In the genomic region with DNA sequence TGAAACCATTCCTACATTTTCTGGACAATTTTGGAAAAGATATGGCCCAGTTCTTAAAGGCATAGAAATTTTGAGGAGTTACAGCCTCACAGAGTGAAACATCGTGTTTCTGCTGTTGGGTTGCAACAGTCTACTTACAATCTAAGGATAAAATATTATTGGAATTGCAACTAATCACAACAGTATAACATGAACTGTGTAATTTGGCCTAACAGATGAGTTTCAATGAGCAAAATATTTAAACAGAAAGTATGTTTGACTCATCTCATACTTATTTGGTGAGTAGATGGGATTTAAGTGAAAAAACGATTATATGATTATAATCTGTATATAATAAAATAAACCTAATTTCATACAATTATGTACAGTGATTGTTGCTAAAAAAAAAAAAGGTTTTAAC, we compare ENCODE assay signal across 24 cellular contexts.
DNase-seq lines count a peak whose midpoint lies in the region; ATAC-seq and TF ChIP-seq lines count a peak whose summit lies in the region.
"Had no signal": no experiment of that assay in that cellular context is flagged by ENCODE, and none has a peak within 500 bp of the region (broad histone marks: within the 10 kb centered on the region; RNA-seq: fewer than 3 reads in every experiment).

No MANE protein-coding gene starts in this region.

- peak overlapping the region; percentile 44 for H2AFZ ChIP-seq in mammary epithelial cell (ENCODE audit: low read depth, low read length)

- no peak for ATAC-seq in HG03565 (IDR thresholded peaks at IDR 0.05; ENCODE audit: unreplicated experiment)
- no peak for ATAC-seq in right lobe of liver
- ATAC-seq: CD8-positive, alpha-beta T cell; Panc1 had no signal

- H3K9ac ChIP-seq in mammary epithelial cell (ENCODE audit: insufficient read depth, low read length) (no peak overlapping the region), adipocyte (ENCODE audit: low read length) (no peak overlapping the region)

- no peak overlapping the region for H3K4me2 ChIP-seq in mammary epithelial cell (ENCODE audit: insufficient read depth, low read depth, low read length)

- H3K4me3 ChIP-seq in mammary epithelial cell (replicated peaks in 1 of 3; ENCODE audit: insufficient read depth in 1 of 3, low read depth in 2 of 3, low read length in 3 of 3) (no peak overlapping the region), breast epithelium (no peak overlapping the region), adipocyte (ENCODE audit: low read length) (no peak overlapping the region), right lobe of liver (no peak overlapping the region)

- TF ChIP-seq CTCF in mammary epithelial cell (conservative IDR thresholded peaks at IDR 0.05 in 1 of 2, IDR thresholded peaks at IDR 0.05 in 1 of 2; ENCODE audit: extremely low read depth in 1 of 2, insufficient read depth in 1 of 2, low read depth in 1 of 2, low read length in 2 of 2): no peak
- TF ChIP-seq CTCF in breast epithelium (IDR thresholded peaks at IDR 0.05): no peak
- TF ChIP-seq CTCF in right lobe of liver (IDR thresholded peaks at IDR 0.05): no peak

- H3K79me2 ChIP-seq in mammary epithelial cell (ENCODE audit: insufficient read depth, low read length): no peaks in the 10 kb centered on the region

- no TSS peak for BruUV-seq in mammary epithelial cell (replicated peaks; lab: Mats Ljungman, UMichigan)

- H3K9me3 ChIP-seq in mammary epithelial cell (replicated peaks; ENCODE audit: insufficient read depth, low read length): no peaks in the 10 kb centered on the region
- H3K9me3 ChIP-seq in breast epithelium: peaks cover 0 to under 1% of the 10 kb centered on the region in 2 donors
- peaks cover 4% of the 10 kb centered on the region for H3K9me3 ChIP-seq in adipocyte (ENCODE audit: control insufficient read depth, low read length)
- H3K9me3 ChIP-seq in right lobe of liver: no peaks in the 10 kb centered on the region

- no peaks in the 10 kb centered on the region for H3K27me3 ChIP-seq in mammary epithelial cell (ENCODE audit: insufficient read depth, low read length)
- H3K27me3 ChIP-seq in breast epithelium: no peaks in the 10 kb centered on the region
- no peaks in the 10 kb centered on the region for H3K27me3 ChIP-seq in adipocyte (replicated peaks; ENCODE audit: control insufficient read depth, insufficient read depth, low read length)
- H3K27me3 ChIP-seq in right lobe of liver: no peaks in the 10 kb centered on the region

- intact Hi-C loops in mammary epithelial cell (cut with micrococcal nuclease): no loop called here
- intact Hi-C loops in breast epithelium (cut with DNase I; ENCODE audit: low total_unique reads): no loop called here
- intact Hi-C loops in right lobe of liver (cut with DNase I): no loop called here

- H3K27ac ChIP-seq in mammary epithelial cell (ENCODE audit: insufficient read depth, low read depth, low read length): no peak overlapping the region
- H3K27ac ChIP-seq in breast epithelium: no peak overlapping the region
- H3K27ac ChIP-seq in right lobe of liver: no peak overlapping the region
- H3K27ac ChIP-seq: HL-60 had no signal

- H3K4me1 ChIP-seq in mammary epithelial cell (ENCODE audit: insufficient read depth, low read length): no peaks in the 10 kb centered on the region
- no peaks in the 10 kb centered on the region for H3K4me1 ChIP-seq in breast epithelium
- H3K4me1 ChIP-seq in adipocyte (ENCODE audit: control insufficient read depth, insufficient read depth, low read length): peaks cover 4% of the 10 kb centered on the region
- no peaks in the 10 kb centered on the region for H3K4me1 ChIP-seq in right lobe of liver

- in situ Hi-C loops in mammary epithelial cell (cut with MboI; ENCODE audit: low sequenced_read_pairs in 2 of 2): loop anchor here in 1 of 2 donors (25.0 kb wide), 1 partner anchor 329 kb away; no protein-coding TSS in a partner anchor

- WGBS in mammary epithelial cell (ENCODE audit: low coverage, missing lambda C conversion rate): 46% methylated on average over 2 of the region's 2 CpGs
- 35% methylated on average over 2 of the region's 2 CpGs for WGBS in right lobe of liver (ENCODE audit: insufficient coverage, low coverage, low lambda C conversion rate, missing lambda C conversion rate)

- no peaks in the 10 kb centered on the region for H4K20me1 ChIP-seq in mammary epithelial cell (ENCODE audit: insufficient read depth, low read length)

- CTCF ChIA-PET in mammary epithelial cell (lab: Charles Lee; ENCODE audit: low non-redundant PET): no interaction called here

- dilution Hi-C loops in mammary epithelial cell (cut with HindIII; ENCODE audit: low sequenced_read_pairs): no loop called here

- no peaks in the 10 kb centered on the region for H3K36me3 ChIP-seq in mammary epithelial cell (ENCODE audit: insufficient read depth, low read length)
- H3K36me3 ChIP-seq in breast epithelium: no peaks in the 10 kb centered on the region
- H3K36me3 ChIP-seq in adipocyte (ENCODE audit: control insufficient read depth, insufficient read depth, low read length, severe bottlenecking): no peaks in the 10 kb centered on the region
- no peaks in the 10 kb centered on the region for H3K36me3 ChIP-seq in right lobe of liver

- DNase-seq in mammary epithelial cell (no peak), breast epithelium (ENCODE audit: low spot score in 2 of 2) (no peak), adipocyte (ENCODE audit: low read depth) (peak; percentile 35), fibroblast of peridontal ligament (ENCODE audit: extremely low read depth) (peak; percentile 4), right lobe of liver (no peak), hippocampal formation (lab: John Stamatoyannopoulos, UW) (no peak)
- no peak for DNase-seq in stimulated activated CD4-positive, alpha-beta T cell treated with anti-CD3 and anti-CD28 coated beads, Interleukin-1b, Interleukin-23, amount 100 ng/mL, for 48 hours
- DNase-seq: 8988T; AML-193; C1 segment of cervical spinal cord; CD8-positive, alpha-beta T cell; DMS153; GDM1; MV-4-11; NCI-H1694; NCI-H2081; NCI-H2171; NCI-H345; NCI-H524; NCI-H774; NK-92 treated with Interleukin-12 subunit alpha and Interleukin-12 subunit beta, amount 100 ng/mL, for 24 hours had no signal

- TF ChIP-seq POLR2A in breast epithelium (IDR thresholded peaks at IDR 0.05): no peak
- TF ChIP-seq POLR2A in right lobe of liver (IDR thresholded peaks at IDR 0.05): no peak

Comparison
In these comparisons a context has a peak if more than half of its experiments do, and no peak if none do; other contexts are left out.
1. DNase-seq: peak in adipocyte (single experiment) and fibroblast of peridontal ligament (single experiment); none in mammary epithelial cell (single experiment), breast epithelium (0 of 2), stimulated activated CD4-positive, alpha-beta T cell treated with anti-CD3 and anti-CD28 coated beads, Interleukin-1b, Interleukin-23, amount 100 ng/mL, for 48 hours (single experiment), right lobe of liver (0 of 3) and hippocampal formation (0 of 2).